In the genomic region with DNA sequence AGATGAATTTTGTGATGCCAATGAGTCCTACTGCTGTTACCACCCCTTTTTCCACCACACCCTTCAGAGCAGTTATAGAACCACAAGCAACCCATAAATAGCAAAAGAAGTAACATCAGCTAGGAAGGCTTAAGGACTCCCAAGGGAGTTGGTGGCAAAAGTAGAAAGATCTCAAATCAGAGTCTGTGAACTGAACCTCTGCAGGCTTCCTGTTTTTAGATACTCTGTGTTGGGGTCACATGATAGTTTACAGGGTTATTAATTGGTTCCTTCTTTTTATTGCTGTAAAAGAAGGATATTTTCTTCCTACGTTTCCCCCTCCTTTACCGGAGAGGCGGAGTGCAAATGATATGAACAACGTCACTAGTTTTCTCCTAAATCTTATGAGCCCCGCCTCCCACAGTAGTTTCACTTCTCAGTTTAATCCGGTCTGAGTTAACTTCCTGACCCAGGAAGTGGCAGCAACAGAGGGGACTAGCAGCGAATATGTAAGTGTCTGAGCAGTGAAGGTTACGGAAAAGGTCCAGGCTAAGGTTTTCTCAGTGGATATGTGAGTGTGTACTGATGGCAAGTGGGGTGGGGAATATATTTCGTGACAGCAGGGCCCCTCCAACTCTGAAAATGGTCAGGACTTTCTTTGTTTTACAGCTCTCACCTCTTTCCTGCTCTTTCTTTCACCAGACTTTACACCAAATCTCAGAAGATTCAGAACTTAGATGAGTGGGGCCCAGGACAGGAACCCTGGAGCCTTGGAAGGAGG, we compare ENCODE assay signal across 8 cellular contexts. TPM values are rescaled to one million over a fixed set of nuclear protein-coding genes. Genes with fewer than 3 reads are reported as not detected.
DNase-seq lines count a peak whose midpoint lies in the region; ATAC-seq, FAIRE-seq and TF ChIP-seq lines count a peak whose summit lies in the region.

A gene with protein sequence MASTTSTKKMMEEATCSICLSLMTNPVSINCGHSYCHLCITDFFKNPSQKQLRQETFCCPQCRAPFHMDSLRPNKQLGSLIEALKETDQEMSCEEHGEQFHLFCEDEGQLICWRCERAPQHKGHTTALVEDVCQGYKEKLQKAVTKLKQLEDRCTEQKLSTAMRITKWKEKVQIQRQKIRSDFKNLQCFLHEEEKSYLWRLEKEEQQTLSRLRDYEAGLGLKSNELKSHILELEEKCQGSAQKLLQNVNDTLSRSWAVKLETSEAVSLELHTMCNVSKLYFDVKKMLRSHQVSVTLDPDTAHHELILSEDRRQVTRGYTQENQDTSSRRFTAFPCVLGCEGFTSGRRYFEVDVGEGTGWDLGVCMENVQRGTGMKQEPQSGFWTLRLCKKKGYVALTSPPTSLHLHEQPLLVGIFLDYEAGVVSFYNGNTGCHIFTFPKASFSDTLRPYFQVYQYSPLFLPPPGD (plus strand): TSS at position 435 of the 760 bp plus-strand sequence. CDS start 3,721 bp downstream, outside the sequence.

- H3K36me3 ChIP-seq in urinary bladder (ENCODE audit: insufficient read depth) = peaks cover 3% of the 10 kb centered on the region

- peak within 1 kb of the TSS; percentile 94 for H3K4me3 Mint-ChIP-seq in activated naive CD4-positive, alpha-beta T cell treated with anti-CD3 and anti-CD28 coated beads, Interleukin-2, amount 10 ng/mL, durations not matched to agents 7 days and 5 days
- H3K4me3 Mint-ChIP-seq in progenitor cell of endocrine pancreas (ENCODE audit: low read depth) = peak within 1 kb of the TSS; percentile 76

- H3K9me3 Mint-ChIP-seq in activated naive CD4-positive, alpha-beta T cell treated with anti-CD3 and anti-CD28 coated beads, Interleukin-2, amount 10 ng/mL, durations not matched to agents 7 days and 5 days = peaks cover 16% of the 10 kb centered on the region
- H3K9me3 Mint-ChIP-seq in progenitor cell of endocrine pancreas (ENCODE audit: low read depth) = peaks cover 21% of the 10 kb centered on the region

- H3K36me3 Mint-ChIP-seq in activated naive CD4-positive, alpha-beta T cell treated with anti-CD3 and anti-CD28 coated beads, Interleukin-2, amount 10 ng/mL, durations not matched to agents 7 days and 5 days = peaks cover 39% of the 10 kb centered on the region
- peaks cover 8% of the 10 kb centered on the region for H3K36me3 Mint-ChIP-seq in progenitor cell of endocrine pancreas (ENCODE audit: insufficient read depth)

- FAIRE-seq in GM19239 (lab: Jason Lieb, UNC) = peak; percentile 93

- 3% methylated on average over 9 of the region's 9 CpGs for WGBS in urinary bladder

- ATAC-seq in HG03432 (IDR thresholded peaks at IDR 0.05; ENCODE audit: unreplicated experiment) = peak; percentile 81

- no peaks in the 10 kb centered on the region for H3K27me3 Mint-ChIP-seq in activated naive CD4-positive, alpha-beta T cell treated with anti-CD3 and anti-CD28 coated beads, Interleukin-2, amount 10 ng/mL, durations not matched to agents 7 days and 5 days
- H3K27me3 Mint-ChIP-seq in progenitor cell of endocrine pancreas = no peaks in the 10 kb centered on the region

- TF ChIP-seq CTCF in C4-2B (conservative IDR thresholded peaks at IDR 0.05) (no peak), progenitor cell of endocrine pancreas (IDR thresholded peaks at IDR 0.05; ENCODE audit: unreplicated experiment) (no peak)

- H3K27ac ChIP-seq in C4-2B (peak within 1 kb of the TSS; percentile 66), urinary bladder (ENCODE audit: low read depth) (peak within 1 kb of the TSS; percentile 83)

- no peaks in the 10 kb centered on the region for H3K4me1 ChIP-seq in urinary bladder (ENCODE audit: insufficient read depth)

- peak within 1 kb of the TSS; percentile 69 for H3K4me3 ChIP-seq in urinary bladder (ENCODE audit: low read depth, low read length)

- CTCF ChIA-PET in activated naive CD4-positive, alpha-beta T cell treated with anti-CD3 and anti-CD28 coated beads, Interleukin-2, amount 10 ng/mL, durations not matched to agents 7 days and 5 days (lab: Charles Lee) = interaction anchor here (0.8 to 1.3 kb wide), 3 partner anchors 30 to 242 kb away, joined by 3 to 4 read pairs (median 3); a partner anchor contains a TSS

- H3K4me1 Mint-ChIP-seq in activated naive CD4-positive, alpha-beta T cell treated with anti-CD3 and anti-CD28 coated beads, Interleukin-2, amount 10 ng/mL, durations not matched to agents 7 days and 5 days = peaks cover 80% of the 10 kb centered on the region
- peaks cover 23% of the 10 kb centered on the region for H3K4me1 Mint-ChIP-seq in progenitor cell of endocrine pancreas (ENCODE audit: low read depth)

- peak; percentile 47 for DNase-seq in GM19239 (ENCODE audit: insufficient read length, low spot score)
- peak; percentile 98 for DNase-seq in SIG-M5 treated with dmso at 0.1 percent for 504 hours (lab: John Stamatoyannopoulos, UW; ENCODE audit: unreplicated experiment)
- peak; percentile 88 for DNase-seq in activated naive CD4-positive, alpha-beta T cell treated with anti-CD3 and anti-CD28 coated beads, Interleukin-2, amount 10 ng/mL, durations not matched to agents 7 days and 5 days
- peak; percentile 83 for DNase-seq in glomerular visceral epithelial cell (ENCODE audit: extremely low spot score)
- no peak for DNase-seq in progenitor cell of endocrine pancreas (ENCODE audit: low spot score, unreplicated experiment)

- peak within 1 kb of the TSS; percentile 97 for H3K27ac Mint-ChIP-seq in activated naive CD4-positive, alpha-beta T cell treated with anti-CD3 and anti-CD28 coated beads, Interleukin-2, amount 10 ng/mL, durations not matched to agents 7 days and 5 days
- peak within 1 kb of the TSS; percentile 98 for H3K27ac Mint-ChIP-seq in progenitor cell of endocrine pancreas

RNA-seq across cellular contexts. Expression of the gene that starts here (rescaled TPM):
- total RNA-seq in progenitor cell of endocrine pancreas = 5.7 and 5.9 TPM in 2 replicates
- 13.4 TPM for total RNA-seq in urinary bladder
- polyA plus RNA-seq in urinary bladder = 4.6 TPM
